14 cellular contexts compared by ENCODE assay signal in the genomic region with DNA sequence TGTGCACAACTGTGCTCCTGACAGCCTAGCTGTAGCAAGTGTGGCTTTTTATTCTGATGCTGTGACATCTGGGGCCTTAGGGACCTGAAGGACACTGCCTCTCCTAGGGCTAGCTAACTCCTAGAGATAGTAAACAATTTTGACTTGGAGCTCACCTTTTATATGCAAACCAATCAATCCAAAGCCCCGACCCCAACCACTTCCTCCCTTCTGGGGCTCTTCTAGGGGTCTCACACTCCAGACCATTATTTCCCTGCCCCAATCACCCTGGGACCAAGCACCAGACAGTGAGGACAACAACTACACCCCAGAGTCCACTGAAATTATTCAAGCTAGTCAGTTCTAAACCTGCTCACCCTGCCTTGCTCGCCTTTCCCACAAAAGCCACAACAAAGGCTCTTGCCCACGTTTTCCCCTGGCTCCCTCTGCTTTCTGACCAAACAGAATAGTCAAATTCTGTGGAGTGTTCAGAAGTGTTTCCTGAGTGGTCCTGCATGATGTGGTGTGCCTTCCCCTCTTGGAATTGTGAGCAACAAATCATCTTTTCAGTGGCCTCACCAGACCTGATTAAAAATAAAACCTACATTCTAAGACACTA.
A peak's percentile ranks its signal among the peaks of the same experiment; 100 is the strongest.
DNase-seq lines count a peak whose midpoint lies in the region; ATAC-seq and TF ChIP-seq lines count a peak whose summit lies in the region.
"Had no signal": no experiment of that assay in that cellular context is flagged by ENCODE, and none has a peak within 500 bp of the region (broad histone marks: within the 10 kb centered on the region; RNA-seq: fewer than 3 reads in every experiment).

No MANE protein-coding gene starts in this region.

- TF ChIP-seq CTCF in kidney epithelial cell (IDR thresholded peaks at IDR 0.05; ENCODE audit: insufficient read depth, low read length, poor library complexity, severe bottlenecking) (no peak), smooth muscle cell (IDR thresholded peaks at IDR 0.05; ENCODE audit: borderline replicate concordance, insufficient read depth, poor library complexity, severe bottlenecking) (no peak), gastrocnemius medialis (IDR thresholded peaks at IDR 0.05 in 4 of 5, conservative IDR thresholded peaks at IDR 0.05 in 1 of 5) (no peak)

- H3K27ac ChIP-seq in smooth muscle cell (ENCODE audit: low read depth) (peak overlapping the region; percentile 58), gastrocnemius medialis (no peak overlapping the region)

- no peak overlapping the region for H3K4me3 ChIP-seq in kidney epithelial cell (ENCODE audit: low read depth, low read length)
- H3K4me3 ChIP-seq in smooth muscle cell: no peak overlapping the region
- H3K4me3 ChIP-seq in gastrocnemius medialis: no peak overlapping the region
- H3K4me3 ChIP-seq: MG63 had no signal

- H3K4me1 ChIP-seq in smooth muscle cell (ENCODE audit: low read depth) (peaks cover 5% of the 10 kb centered on the region), gastrocnemius medialis (peaks cover 0 to 4% of the 10 kb centered on the region in 2 donors)

- no peak overlapping the region for H3K9ac ChIP-seq in smooth muscle cell (ENCODE audit: low read depth)

- H3K27me3 ChIP-seq in kidney epithelial cell (ENCODE audit: control insufficient read depth, insufficient read depth, low read length): no peaks in the 10 kb centered on the region
- H3K27me3 ChIP-seq in smooth muscle cell (ENCODE audit: low read depth): no peaks in the 10 kb centered on the region
- no peaks in the 10 kb centered on the region for H3K27me3 ChIP-seq in gastrocnemius medialis
- H3K27me3 ChIP-seq: MG63 had no signal

- peak; percentile 58 for ATAC-seq in HG03432 (IDR thresholded peaks at IDR 0.05; ENCODE audit: unreplicated experiment)
- ATAC-seq in gastrocnemius medialis: no peak
- ATAC-seq: activated T-helper 17 cell treated with anti-CD3 and anti-CD28 coated beads, Interleukin-2, amount 50 U/mL, for 72 hours; T-helper 17 cell had no signal

- no peak overlapping the region for H2AFZ ChIP-seq in smooth muscle cell (ENCODE audit: low read depth)

- WGBS in smooth muscle cell (ENCODE audit: low lambda C conversion rate): 43% methylated on average over 3 of the region's 3 CpGs

- DNase-seq in RPMI7951 (ENCODE audit: low read depth) (peak; percentile 91), kidney epithelial cell (ENCODE audit: low read depth) (peak; percentile 26), smooth muscle cell (lab: John Stamatoyannopoulos, UW; ENCODE audit: unreplicated experiment) (no peak), gastrocnemius medialis (no peak), NCI-H2029 treated with DMSO at 0.1 percent for 48 hours (lab: John Stamatoyannopoulos, UW) (no peak)
- no peak for DNase-seq in stimulated activated CD4-positive, alpha-beta T cell treated with anti-CD3 and anti-CD28 coated beads, Interleukin-4, amount 100 ng/mL, for 24 hours
- DNase-seq: AML-193; MG63; NCI-H1694 treated with DMSO at 0.1 percent for 48 hours; NCI-H510A; stimulated activated CD4-positive, alpha-beta T cell treated with anti-CD3 and anti-CD28 coated beads, Interleukin-4, amount 100 ng/mL, for 1 hour; T-helper 17 cell had no signal

- peak overlapping the region; percentile 5 for H3K4me2 ChIP-seq in smooth muscle cell

- in situ Hi-C loops in gastrocnemius medialis (cut with MboI; ENCODE audit: low sequenced_read_pairs in 4 of 4): no loop called here

- H3K9me3 ChIP-seq in smooth muscle cell (replicated peaks; ENCODE audit: low read depth): no peaks in the 10 kb centered on the region
- H3K9me3 ChIP-seq in gastrocnemius medialis: no peaks in the 10 kb centered on the region
- H3K9me3 ChIP-seq: MG63 had no signal

- H3F3A ChIP-seq in smooth muscle cell (ENCODE audit: low read depth): peaks cover 11% of the 10 kb centered on the region

- H4K20me1 ChIP-seq in smooth muscle cell (ENCODE audit: low read depth): no peaks in the 10 kb centered on the region

- TF ChIP-seq POLR2A in gastrocnemius medialis (IDR thresholded peaks at IDR 0.05): no peak

- H3K36me3 ChIP-seq in kidney epithelial cell (ENCODE audit: control insufficient read depth, insufficient read depth, low read length): no peaks in the 10 kb centered on the region
- no peaks in the 10 kb centered on the region for H3K36me3 ChIP-seq in smooth muscle cell (ENCODE audit: low read depth)
- H3K36me3 ChIP-seq in gastrocnemius medialis: no peaks in the 10 kb centered on the region
- H3K36me3 ChIP-seq: MG63 had no signal

- H3K79me2 ChIP-seq in smooth muscle cell (ENCODE audit: low read depth): no peaks in the 10 kb centered on the region

- intact Hi-C loops in gastrocnemius medialis (cut with DNase I; ENCODE audit: low total_unique reads): no loop called here

Comparison
In these comparisons a context has a peak if more than half of its experiments do, and no peak if none do; other contexts are left out.
1. DNase-seq: peak in RPMI7951 (single experiment) and kidney epithelial cell (single experiment); none in smooth muscle cell (single experiment), stimulated activated CD4-positive, alpha-beta T cell treated with anti-CD3 and anti-CD28 coated beads, Interleukin-4, amount 100 ng/mL, for 24 hours (single experiment), gastrocnemius medialis (0 of 2) and NCI-H2029 treated with DMSO at 0.1 percent for 48 hours (single experiment).